1 cellular context compared by ENCODE assay signal in genomic region chr12:82438356-82438755, GRCh38.
TF ChIP-seq lines count a peak whose summit lies in the region.

No MANE protein-coding gene starts in this region.

TF ChIP-seq in GM12878, 131 proteins besides CTCF, POLR2A, EP300 and RAD21 (continued from another document):
- peak; percentile 56; the same call in 1 of the 2 replicates for TF ChIP-seq BCL11A (IDR thresholded peaks at IDR 0.05; ENCODE audit: low read depth, low read length)
- TF ChIP-seq ZSCAN29 (IDR thresholded peaks at IDR 0.05) = no peak
- no peak for TF ChIP-seq EED (IDR thresholded peaks at IDR 0.05; ENCODE audit: low read depth)
- TF ChIP-seq RFX5 (IDR thresholded peaks at IDR 0.05; ENCODE audit: low read depth, low read length) = no peak
- no peak for TF ChIP-seq ZNF687 (IDR thresholded peaks at IDR 0.05)
- peak; percentile 23; the same call in 1 of the 2 replicates for TF ChIP-seq GABPA (IDR thresholded peaks at IDR 0.05; ENCODE audit: low read depth)
- no peak for TF ChIP-seq HCFC1 (IDR thresholded peaks at IDR 0.05; ENCODE audit: low read length)
- no peak for TF ChIP-seq ZZZ3 (IDR thresholded peaks at IDR 0.05; ENCODE audit: control insufficient read depth, insufficient read length, low read depth)
- no peak for TF ChIP-seq ZNF207 (IDR thresholded peaks at IDR 0.05; ENCODE audit: borderline replicate concordance)
- no peak for TF ChIP-seq ZNF217 (IDR thresholded peaks at IDR 0.05)
- no peak for TF ChIP-seq FOXK2 (IDR thresholded peaks at IDR 0.05)
- TF ChIP-seq FOXM1 (IDR thresholded peaks at IDR 0.05; ENCODE audit: low read depth, low read length) = peak; percentile 71; the same call in 1 of the 2 replicates
- TF ChIP-seq, protein P1, sequence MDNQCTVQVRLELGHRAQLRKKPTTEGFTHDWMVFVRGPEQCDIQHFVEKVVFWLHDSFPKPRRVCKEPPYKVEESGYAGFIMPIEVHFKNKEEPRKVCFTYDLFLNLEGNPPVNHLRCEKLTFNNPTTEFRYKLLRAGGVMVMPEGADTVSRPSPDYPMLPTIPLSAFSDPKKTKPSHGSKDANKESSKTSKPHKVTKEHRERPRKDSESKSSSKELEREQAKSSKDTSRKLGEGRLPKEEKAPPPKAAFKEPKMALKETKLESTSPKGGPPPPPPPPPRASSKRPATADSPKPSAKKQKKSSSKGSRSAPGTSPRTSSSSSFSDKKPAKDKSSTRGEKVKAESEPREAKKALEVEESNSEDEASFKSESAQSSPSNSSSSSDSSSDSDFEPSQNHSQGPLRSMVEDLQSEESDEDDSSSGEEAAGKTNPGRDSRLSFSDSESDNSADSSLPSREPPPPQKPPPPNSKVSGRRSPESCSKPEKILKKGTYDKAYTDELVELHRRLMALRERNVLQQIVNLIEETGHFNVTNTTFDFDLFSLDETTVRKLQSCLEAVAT (IDR thresholded peaks at IDR 0.05) = peak; percentile 53; the same call in 1 of the 2 replicates
- no peak for TF ChIP-seq GATAD2B (conservative IDR thresholded peaks at IDR 0.05; ENCODE audit: low read depth)
- no peak for TF ChIP-seq EGR1 (IDR thresholded peaks at IDR 0.05; ENCODE audit: borderline replicate concordance in 1 of 2, low read depth in 2 of 2, low read length in 2 of 2)
- TF ChIP-seq SUPT20H (IDR thresholded peaks at IDR 0.05; ENCODE audit: borderline replicate concordance, control insufficient read depth, low read depth, low read length) = no peak
- TF ChIP-seq NFIC (IDR thresholded peaks at IDR 0.05; ENCODE audit: low read depth, low read length) = peak; percentile 77; the same call in 1 of the 2 replicates
- TF ChIP-seq, protein P2, sequence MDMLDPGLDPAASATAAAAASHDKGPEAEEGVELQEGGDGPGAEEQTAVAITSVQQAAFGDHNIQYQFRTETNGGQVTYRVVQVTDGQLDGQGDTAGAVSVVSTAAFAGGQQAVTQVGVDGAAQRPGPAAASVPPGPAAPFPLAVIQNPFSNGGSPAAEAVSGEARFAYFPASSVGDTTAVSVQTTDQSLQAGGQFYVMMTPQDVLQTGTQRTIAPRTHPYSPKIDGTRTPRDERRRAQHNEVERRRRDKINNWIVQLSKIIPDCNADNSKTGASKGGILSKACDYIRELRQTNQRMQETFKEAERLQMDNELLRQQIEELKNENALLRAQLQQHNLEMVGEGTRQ (IDR thresholded peaks at IDR 0.05; ENCODE audit: borderline replicate concordance, low read depth, low read length) = no peak
- TF ChIP-seq ATF7 (IDR thresholded peaks at IDR 0.05; ENCODE audit: low read depth) = peak; percentile 98
- TF ChIP-seq ETV6 (conservative IDR thresholded peaks at IDR 0.05 in 1 of 2, IDR thresholded peaks at IDR 0.05 in 1 of 2; ENCODE audit: borderline replicate concordance in 1 of 2, low read depth in 1 of 2) = no peak
- TF ChIP-seq REST (IDR thresholded peaks at IDR 0.05; ENCODE audit: low read depth, low read length) = no peak
- TF ChIP-seq, protein P3, sequence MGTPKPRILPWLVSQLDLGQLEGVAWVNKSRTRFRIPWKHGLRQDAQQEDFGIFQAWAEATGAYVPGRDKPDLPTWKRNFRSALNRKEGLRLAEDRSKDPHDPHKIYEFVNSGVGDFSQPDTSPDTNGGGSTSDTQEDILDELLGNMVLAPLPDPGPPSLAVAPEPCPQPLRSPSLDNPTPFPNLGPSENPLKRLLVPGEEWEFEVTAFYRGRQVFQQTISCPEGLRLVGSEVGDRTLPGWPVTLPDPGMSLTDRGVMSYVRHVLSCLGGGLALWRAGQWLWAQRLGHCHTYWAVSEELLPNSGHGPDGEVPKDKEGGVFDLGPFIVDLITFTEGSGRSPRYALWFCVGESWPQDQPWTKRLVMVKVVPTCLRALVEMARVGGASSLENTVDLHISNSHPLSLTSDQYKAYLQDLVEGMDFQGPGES (IDR thresholded peaks at IDR 0.05) = no peak
- no peak for TF ChIP-seq YY1 (IDR thresholded peaks at IDR 0.05; ENCODE audit: low read depth, low read length)
